ENCODE assay signal across 8 cellular contexts in genomic region chr16:73047221-73047535, GRCh38. TPM values are rescaled to one million over a fixed set of nuclear protein-coding genes. Genes with fewer than 3 reads are reported as not detected.
DNase-seq lines count a peak whose midpoint lies in the region; ATAC-seq and TF ChIP-seq lines count a peak whose summit lies in the region.

No MANE protein-coding gene starts in this region.

- peaks cover 60% of the 10 kb centered on the region for H3K4me1 Mint-ChIP-seq in WTC11
- peaks cover 35% of the 10 kb centered on the region for H3K4me1 Mint-ChIP-seq in stimulated activated memory B cell treated with anti-CD40 and anti-IgM and Interleukin-4, amounts not matched to agents 10 μg/mL and 1 μg/mL and 100 μg/mL, for 72 hours

- H3K27ac ChIP-seq in hepatocyte, result peak overlapping the region; percentile 98

- peaks cover 81% of the 10 kb centered on the region for H3K4me1 ChIP-seq in hepatocyte (ENCODE audit: insufficient read depth)

- peaks cover 3% of the 10 kb centered on the region for H4K20me1 ChIP-seq in hepatocyte (ENCODE audit: insufficient read depth, poor library complexity, severe bottlenecking)

- CTCF ChIA-PET in WTC11 (lab: Charles Lee), result interaction anchor here (0.6 to 2.1 kb wide), 5 partner anchors 11 to 202 kb away, joined by 3 to 9 read pairs (median 4); no protein-coding TSS in a partner anchor

- WGBS in hepatocyte (ENCODE audit: low lambda C conversion rate, missing lambda C conversion rate), result 38% methylated on average over 6 of the region's 6 CpGs

- no peaks in the 10 kb centered on the region for H3K9me3 Mint-ChIP-seq in WTC11
- no peaks in the 10 kb centered on the region for H3K9me3 Mint-ChIP-seq in stimulated activated memory B cell treated with anti-CD40 and anti-IgM and Interleukin-4, amounts not matched to agents 10 μg/mL and 1 μg/mL and 100 μg/mL, for 72 hours

- ATAC-seq in WTC11, result no peak
- ATAC-seq in stimulated activated memory B cell treated with anti-CD40 and anti-IgM and Interleukin-4, amounts not matched to agents 10 μg/mL and 1 μg/mL and 100 μg/mL, for 72 hours, result no peak

- H3K4me2 ChIP-seq in hepatocyte, result peak overlapping the region; percentile 93

- no peaks in the 10 kb centered on the region for H3K9me3 ChIP-seq in hepatocyte (ENCODE audit: low read depth)

- H3K4me3 Mint-ChIP-seq in WTC11, result peak overlapping the region; percentile 65
- H3K4me3 Mint-ChIP-seq in stimulated activated memory B cell treated with anti-CD40 and anti-IgM and Interleukin-4, amounts not matched to agents 10 μg/mL and 1 μg/mL and 100 μg/mL, for 72 hours, result peak overlapping the region; percentile 77

- peaks cover 54% of the 10 kb centered on the region for H3K27me3 Mint-ChIP-seq in WTC11 (ENCODE audit: low read depth)
- no peaks in the 10 kb centered on the region for H3K27me3 Mint-ChIP-seq in stimulated activated memory B cell treated with anti-CD40 and anti-IgM and Interleukin-4, amounts not matched to agents 10 μg/mL and 1 μg/mL and 100 μg/mL, for 72 hours

- H3K27me3 ChIP-seq in H7 (ENCODE audit: control insufficient read depth, insufficient read depth, low read length) (peaks cover 81% of the 10 kb centered on the region), hepatocyte (no peaks in the 10 kb centered on the region)

- H3K36me3 ChIP-seq in H7 (replicated peaks; ENCODE audit: control insufficient read depth, insufficient read depth, low read length) (no peaks in the 10 kb centered on the region), hepatocyte (replicated peaks; ENCODE audit: insufficient read depth, low read depth) (no peaks in the 10 kb centered on the region)

- peaks cover 2% of the 10 kb centered on the region; the same call in 1 of the 2 replicates for H3K36me3 Mint-ChIP-seq in WTC11
- no peaks in the 10 kb centered on the region for H3K36me3 Mint-ChIP-seq in stimulated activated memory B cell treated with anti-CD40 and anti-IgM and Interleukin-4, amounts not matched to agents 10 μg/mL and 1 μg/mL and 100 μg/mL, for 72 hours

- no peak for DNase-seq in H7
- DNase-seq in WTC11 (ENCODE audit: low spot score), result no peak
- no peak for DNase-seq in hepatocyte (ENCODE audit: low spot score)
- no peak for DNase-seq in stimulated activated CD8-positive, alpha-beta memory T cell treated with anti-CD3 and anti-CD28 coated beads, Interleukin-4, amount 100 ng/mL, for 48 hours
- no peak for DNase-seq in hepatic stellate cell (ENCODE audit: low spot score)
- no peak for DNase-seq in DMS153 (lab: John Stamatoyannopoulos, UW)
- DNase-seq in SIG-M5 treated with dmso at 0.1 percent for 504 hours (lab: John Stamatoyannopoulos, UW; ENCODE audit: unreplicated experiment), result no peak

- H3K9me2 ChIP-seq in hepatocyte (replicated peaks; ENCODE audit: insufficient read depth), result no peaks in the 10 kb centered on the region

- no peak overlapping the region; the same call in 1 of the 2 replicates for H3K27ac Mint-ChIP-seq in WTC11
- peak overlapping the region; percentile 69 for H3K27ac Mint-ChIP-seq in stimulated activated memory B cell treated with anti-CD40 and anti-IgM and Interleukin-4, amounts not matched to agents 10 μg/mL and 1 μg/mL and 100 μg/mL, for 72 hours

- peaks cover 94% of the 10 kb centered on the region for H3K79me2 ChIP-seq in hepatocyte

- POLR2A ChIA-PET in WTC11 (lab: Charles Lee), result interaction anchor here (0.7 to 1.5 kb wide), 2 partner anchors 16 to 20 kb away, joined by 3 to 4 read pairs; no protein-coding TSS in a partner anchor

- peak overlapping the region; percentile 60; the same call in 1 of the 2 replicates for H3K4me3 ChIP-seq in H7 (ENCODE audit: insufficient read depth, low read depth, low read length)
- peak overlapping the region; percentile 86 for H3K4me3 ChIP-seq in hepatocyte

- TF ChIP-seq CTCF in WTC11 (IDR thresholded peaks at IDR 0.05), result no peak
- no peak for TF ChIP-seq CTCF in hepatocyte (IDR thresholded peaks at IDR 0.05; ENCODE audit: poor library complexity)

- no peak overlapping the region for H2AFZ ChIP-seq in hepatocyte

TF ChIP-seq in WTC11, 78 proteins besides CTCF, POLR2A, EP300 and RAD21:
- no peak for TF ChIP-seq ETV6 (CRISPR knock-in tag; IDR thresholded peaks at IDR 0.05)
- no peak for TF ChIP-seq NR1H2 (CRISPR knock-in tag; IDR thresholded peaks at IDR 0.05)
- TF ChIP-seq MLX (CRISPR knock-in tag; IDR thresholded peaks at IDR 0.05), result no peak
- TF ChIP-seq ELF4 (CRISPR knock-in tag; IDR thresholded peaks at IDR 0.05; ENCODE audit: low read depth), result no peak
- TF ChIP-seq OVOL2 (CRISPR knock-in tag; IDR thresholded peaks at IDR 0.05; ENCODE audit: borderline replicate concordance), result no peak
- no peak for TF ChIP-seq E2F5 (CRISPR knock-in tag; IDR thresholded peaks at IDR 0.05)
- no peak for TF ChIP-seq TEAD4 (CRISPR knock-in tag; IDR thresholded peaks at IDR 0.05)

RNA-seq across cellular contexts. Expression of gene ZFHX3, which starts 0.8 kb away (rescaled TPM):
- total RNA-seq in H7 (2014; rRNA removed; shearing (Covaris generic)), result 1.2 and 1.3 TPM in 2 replicates
- total RNA-seq in WTC11 (2021) (2.7 to 5.7 TPM (median 3.1 TPM) in 3 replicates), hepatocyte (11.5 and 11.6 TPM in 2 replicates)
- 6.4 and 10.9 TPM in 2 replicates for polyA plus RNA-seq in hepatocyte
